In genomic region chr17:78736526-78737079, GRCh38 we compare ENCODE assay signal across 8 cellular contexts. TPM values are rescaled to one million over a fixed set of nuclear protein-coding genes. Genes with fewer than 3 reads are reported as not detected.
A peak's percentile ranks its signal among the peaks of the same experiment; 100 is the strongest.
DNase-seq lines count a peak whose midpoint lies in the region; ATAC-seq and TF ChIP-seq lines count a peak whose summit lies in the region.

No MANE protein-coding gene starts in this region.

- no peak overlapping the region for H2AFZ ChIP-seq in GM23338

- H3K9me3 Mint-ChIP-seq in GM23338: no peaks in the 10 kb centered on the region; the same call in 2 of the 3 replicates

- no peaks in the 10 kb centered on the region for H3K36me3 Mint-ChIP-seq in GM23338 (ENCODE audit: low read depth)

- WGBS in tibial nerve, 2 donors: 46 to 56% methylated on average over 15 of the region's 15 CpGs

- peaks cover 21% of the 10 kb centered on the region for H3K79me2 ChIP-seq in GM23338 (replicated peaks; ENCODE audit: insufficient read depth)

- H3F3A ChIP-seq in GM23338 (replicated peaks; ENCODE audit: low read depth): no peaks in the 10 kb centered on the region

- peak; percentile 92 for ATAC-seq in GM23338

- H3K4me1 Mint-ChIP-seq in GM23338: peaks cover 36% of the 10 kb centered on the region

- no peaks in the 10 kb centered on the region for H3K9me3 ChIP-seq in ES-I3 (ENCODE audit: control insufficient read depth, insufficient read depth, low read length)
- H3K9me3 ChIP-seq in WERI-Rb-1 (ENCODE audit: severe bottlenecking): no peaks in the 10 kb centered on the region
- no peaks in the 10 kb centered on the region for H3K9me3 ChIP-seq in tibial nerve

- H3K36me3 ChIP-seq in ES-I3 (ENCODE audit: insufficient read depth, low read length) (no peaks in the 10 kb centered on the region), GM23338 (ENCODE audit: insufficient read depth) (no peaks in the 10 kb centered on the region), WERI-Rb-1 (peaks cover 3% of the 10 kb centered on the region), tibial nerve (no peaks in the 10 kb centered on the region)

- 0 out of 2 replicates have a peak, but pooled peaks cover 6% of the 10 kb centered on the region for H4K20me1 ChIP-seq in GM23338 (replicated peaks; ENCODE audit: insufficient read depth)

- H3K4me3 ChIP-seq in GM23338 (no peak overlapping the region), WERI-Rb-1 (ENCODE audit: low read depth, low read length) (no peak overlapping the region), coronary artery (peak overlapping the region; percentile 59), tibial nerve (peak overlapping the region; percentile 2 to 58 (median 41))

- TF ChIP-seq EP300 in tibial nerve (IDR thresholded peaks at IDR 0.05): peak in 1 of 2 donors; percentile 37

- TF ChIP-seq CTCF in GM23338 (conservative IDR thresholded peaks at IDR 0.05; ENCODE audit: low read depth in 2 of 2): no peak
- TF ChIP-seq CTCF in WERI-Rb-1 (IDR thresholded peaks at IDR 0.05; ENCODE audit: low read depth, low read length): peak; percentile 12; the same call in 1 of the 2 replicates
- no peak for TF ChIP-seq CTCF in coronary artery (IDR thresholded peaks at IDR 0.05)
- TF ChIP-seq CTCF in tibial nerve (IDR thresholded peaks at IDR 0.05): peak in 1 of 5 experiments; percentile 15

- no peaks in the 10 kb centered on the region for H3K9me2 ChIP-seq in GM23338 (ENCODE audit: insufficient read depth)

- no peaks in the 10 kb centered on the region for H3K27me3 Mint-ChIP-seq in GM23338 (ENCODE audit: insufficient read depth, low read depth, poor library complexity)

- no peak overlapping the region for H3K4me3 Mint-ChIP-seq in GM23338

- H3K27ac ChIP-seq in GM23338 (ENCODE audit: low read depth) (peak overlapping the region; percentile 45; the same call in 1 of the 2 replicates), WERI-Rb-1 (no peak overlapping the region), coronary artery (peak overlapping the region; percentile 1 to 31), tibial nerve (peak overlapping the region; percentile 23 to 87 (median 73))

- H3K9ac ChIP-seq in ES-I3 (ENCODE audit: low read depth, low read length): peak overlapping the region; percentile 25; the same call in 1 of the 2 replicates

- no peak overlapping the region for H3K4me2 ChIP-seq in GM23338

- DNase-seq in GM23338 (ENCODE audit: low spot score) (peak; percentile 58), NCI-H1436 (lab: John Stamatoyannopoulos, UW) (peak; percentile 76), WERI-Rb-1 (peak; percentile 73), coronary artery (ENCODE audit: low spot score) (no peak), midbrain (lab: John Stamatoyannopoulos, UW) (peak; percentile 14), tibial nerve (ENCODE audit: low spot score in 2 of 2) (peak; percentile 49 to 60), GM19238 (ENCODE audit: insufficient read length, low spot score) (no peak)

- TF ChIP-seq POLR2A in tibial nerve (IDR thresholded peaks at IDR 0.05): peak in 1 of 2 donors; percentile 17

- H3K4me1 ChIP-seq in ES-I3 (ENCODE audit: insufficient read depth, low read length) (peaks cover 18% of the 10 kb centered on the region), GM23338 (ENCODE audit: insufficient read depth) (peaks cover 7% of the 10 kb centered on the region), tibial nerve (peaks cover 0 to 48% (median 23%) of the 10 kb centered on the region in 4 donors)

- H3K27me3 ChIP-seq in GM23338 (ENCODE audit: insufficient read depth) (no peaks in the 10 kb centered on the region), WERI-Rb-1 (ENCODE audit: insufficient read depth, low read depth, severe bottlenecking) (no peaks in the 10 kb centered on the region), tibial nerve (no peaks in the 10 kb centered on the region)

- H3K27ac Mint-ChIP-seq in GM23338: no peak overlapping the region

TF ChIP-seq in GM23338, 12 proteins besides CTCF, POLR2A, EP300 and RAD21 (continues in another document):
- TF ChIP-seq EZH2 (IDR thresholded peaks at IDR 0.05; ENCODE audit: low read depth, unreplicated experiment): no peak
- TF ChIP-seq JUNB (IDR thresholded peaks at IDR 0.05; ENCODE audit: unreplicated experiment): no peak
- no peak for TF ChIP-seq CREB1 (CRISPR knock-in tag; IDR thresholded peaks at IDR 0.05; ENCODE audit: low read depth)
- TF ChIP-seq, protein P1, sequence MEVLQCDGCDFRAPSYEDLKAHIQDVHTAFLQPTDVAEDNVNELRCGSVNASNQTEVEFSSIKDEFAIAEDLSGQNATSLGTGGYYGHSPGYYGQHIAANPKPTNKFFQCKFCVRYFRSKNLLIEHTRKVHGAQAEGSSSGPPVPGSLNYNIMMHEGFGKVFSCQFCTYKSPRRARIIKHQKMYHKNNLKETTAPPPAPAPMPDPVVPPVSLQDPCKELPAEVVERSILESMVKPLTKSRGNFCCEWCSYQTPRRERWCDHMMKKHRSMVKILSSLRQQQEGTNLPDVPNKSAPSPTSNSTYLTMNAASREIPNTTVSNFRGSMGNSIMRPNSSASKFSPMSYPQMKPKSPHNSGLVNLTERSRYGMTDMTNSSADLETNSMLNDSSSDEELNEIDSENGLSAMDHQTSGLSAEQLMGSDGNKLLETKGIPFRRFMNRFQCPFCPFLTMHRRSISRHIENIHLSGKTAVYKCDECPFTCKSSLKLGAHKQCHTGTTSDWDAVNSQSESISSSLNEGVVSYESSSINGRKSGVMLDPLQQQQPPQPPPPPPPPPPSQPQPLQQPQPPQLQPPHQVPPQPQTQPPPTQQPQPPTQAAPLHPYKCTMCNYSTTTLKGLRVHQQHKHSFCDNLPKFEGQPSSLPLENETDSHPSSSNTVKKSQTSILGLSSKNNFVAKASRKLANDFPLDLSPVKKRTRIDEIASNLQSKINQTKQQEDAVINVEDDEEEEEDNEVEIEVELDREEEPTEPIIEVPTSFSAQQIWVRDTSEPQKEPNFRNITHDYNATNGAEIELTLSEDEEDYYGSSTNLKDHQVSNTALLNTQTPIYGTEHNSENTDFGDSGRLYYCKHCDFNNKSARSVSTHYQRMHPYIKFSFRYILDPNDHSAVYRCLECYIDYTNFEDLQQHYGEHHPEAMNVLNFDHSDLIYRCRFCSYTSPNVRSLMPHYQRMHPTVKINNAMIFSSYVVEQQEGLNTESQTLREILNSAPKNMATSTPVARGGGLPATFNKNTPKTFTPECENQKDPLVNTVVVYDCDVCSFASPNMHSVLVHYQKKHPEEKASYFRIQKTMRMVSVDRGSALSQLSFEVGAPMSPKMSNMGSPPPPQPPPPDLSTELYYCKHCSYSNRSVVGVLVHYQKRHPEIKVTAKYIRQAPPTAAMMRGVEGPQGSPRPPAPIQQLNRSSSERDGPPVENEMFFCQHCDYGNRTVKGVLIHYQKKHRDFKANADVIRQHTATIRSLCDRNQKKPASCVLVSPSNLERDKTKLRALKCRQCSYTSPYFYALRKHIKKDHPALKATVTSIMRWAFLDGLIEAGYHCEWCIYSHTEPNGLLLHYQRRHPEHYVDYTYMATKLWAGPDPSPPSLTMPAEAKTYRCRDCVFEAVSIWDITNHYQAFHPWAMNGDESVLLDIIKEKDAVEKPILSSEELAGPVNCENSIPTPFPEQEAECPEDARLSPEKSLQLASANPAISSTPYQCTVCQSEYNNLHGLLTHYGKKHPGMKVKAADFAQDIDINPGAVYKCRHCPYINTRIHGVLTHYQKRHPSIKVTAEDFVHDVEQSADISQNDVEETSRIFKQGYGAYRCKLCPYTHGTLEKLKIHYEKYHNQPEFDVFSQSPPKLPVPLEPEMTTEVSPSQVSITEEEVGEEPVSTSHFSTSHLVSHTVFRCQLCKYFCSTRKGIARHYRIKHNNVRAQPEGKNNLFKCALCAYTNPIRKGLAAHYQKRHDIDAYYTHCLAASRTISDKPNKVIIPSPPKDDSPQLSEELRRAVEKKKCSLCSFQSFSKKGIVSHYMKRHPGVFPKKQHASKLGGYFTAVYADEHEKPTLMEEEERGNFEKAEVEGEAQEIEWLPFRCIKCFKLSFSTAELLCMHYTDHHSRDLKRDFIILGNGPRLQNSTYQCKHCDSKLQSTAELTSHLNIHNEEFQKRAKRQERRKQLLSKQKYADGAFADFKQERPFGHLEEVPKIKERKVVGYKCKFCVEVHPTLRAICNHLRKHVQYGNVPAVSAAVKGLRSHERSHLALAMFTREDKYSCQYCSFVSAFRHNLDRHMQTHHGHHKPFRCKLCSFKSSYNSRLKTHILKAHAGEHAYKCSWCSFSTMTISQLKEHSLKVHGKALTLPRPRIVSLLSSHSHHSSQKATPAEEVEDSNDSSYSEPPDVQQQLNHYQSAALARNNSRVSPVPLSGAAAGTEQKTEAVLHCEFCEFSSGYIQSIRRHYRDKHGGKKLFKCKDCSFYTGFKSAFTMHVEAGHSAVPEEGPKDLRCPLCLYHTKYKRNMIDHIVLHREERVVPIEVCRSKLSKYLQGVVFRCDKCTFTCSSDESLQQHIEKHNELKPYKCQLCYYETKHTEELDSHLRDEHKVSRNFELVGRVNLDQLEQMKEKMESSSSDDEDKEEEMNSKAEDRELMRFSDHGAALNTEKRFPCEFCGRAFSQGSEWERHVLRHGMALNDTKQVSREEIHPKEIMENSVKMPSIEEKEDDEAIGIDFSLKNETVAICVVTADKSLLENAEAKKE (CRISPR knock-in tag; IDR thresholded peaks at IDR 0.05): no peak
- TF ChIP-seq EZH2phosphoT487 (IDR thresholded peaks at IDR 0.05; ENCODE audit: unreplicated experiment): no peak
- no peak for TF ChIP-seq POLR2AphosphoS5 (IDR thresholded peaks at IDR 0.05; ENCODE audit: low read depth)

RNA-seq across cellular contexts. Expression of gene CYTH1, which starts 45.5 kb away (rescaled TPM):
- 14.5 and 21.2 TPM in 2 replicates for total RNA-seq in GM23338 (2014; rRNA removed; shearing (Covaris generic))
- polyA plus RNA-seq in GM23338 (2016; fragmentation: Nextera tagmentation; extraction: Ambion mirVana): 12.2 and 13.8 TPM in 2 replicates
- 10 to 100 TPM; 53.1 to 81.0 (median 63.8) TPM for total RNA-seq in tibial nerve

Comparison
In these comparisons a context has a peak if more than half of its experiments do, and no peak if none do; other contexts are left out.
1. DNase-seq: peak in GM23338 (single experiment), NCI-H1436 (single experiment), WERI-Rb-1 (single experiment), midbrain (single experiment) and tibial nerve (2 of 2); none in coronary artery (single experiment) and GM19238 (single experiment).
2. H3K4me3 ChIP-seq: peak in coronary artery (single experiment) and tibial nerve (4 of 4); none in GM23338 (single experiment) and WERI-Rb-1 (single experiment).